8 cellular contexts compared by ENCODE assay signal in genomic region chr1:212432706-212433576, GRCh38. TPM values are rescaled to one million over a fixed set of nuclear protein-coding genes. Genes with fewer than 3 reads are reported as not detected.
A peak's percentile ranks its signal among the peaks of the same experiment; 100 is the strongest.
DNase-seq lines count a peak whose midpoint lies in the region; ATAC-seq and TF ChIP-seq lines count a peak whose summit lies in the region.

NENF (plus strand) TSS chr1:212432920; CDS start chr1:212432944, 24 bp downstream.

- no peak for TF ChIP-seq CTCF in activated CD8-positive, alpha-beta T cell treated with anti-CD3 and anti-CD28 coated beads for 36 hours (IDR thresholded peaks at IDR 0.05)

- CTCF ChIA-PET in activated CD8-positive, alpha-beta T cell treated with anti-CD3 and anti-CD28 coated beads for 36 hours (lab: Charles Lee): interaction anchor here (1.6 to 3.2 kb wide), 2 partner anchors 23 to 44 kb away, joined by 4 to 20 read pairs; no protein-coding TSS in a partner anchor

- no peaks in the 10 kb centered on the region for H3K9me3 Mint-ChIP-seq in activated CD8-positive, alpha-beta T cell treated with anti-CD3 and anti-CD28 coated beads for 36 hours
- H3K9me3 Mint-ChIP-seq in memory B cell: no peaks in the 10 kb centered on the region

- peaks cover 18 to 33% (median 23%) of the 10 kb centered on the region in 10 experiments for H3K4me1 ChIP-seq in BLaER1 treated with 17β-estradiol and CSF1 and Interleukin-3, amounts not matched to agents 10 nM and 100 nM
- H3K4me1 ChIP-seq in effector memory CD4-positive, alpha-beta T cell (ENCODE audit: control insufficient read depth, insufficient read depth, low read length, poor library complexity, severe bottlenecking): peaks cover 14% of the 10 kb centered on the region

- peak within 1 kb of the TSS; percentile 81 to 97 (median 93) for H3K4me3 ChIP-seq in BLaER1 treated with 17β-estradiol and CSF1 and Interleukin-3, amounts not matched to agents 10 nM and 100 nM
- H3K4me3 ChIP-seq in effector memory CD4-positive, alpha-beta T cell (ENCODE audit: insufficient read depth, low read depth, low read length, poor library complexity, severe bottlenecking): peak within 1 kb of the TSS; percentile 65

- POLR2A ChIA-PET in activated CD8-positive, alpha-beta T cell treated with anti-CD3 and anti-CD28 coated beads for 36 hours (lab: Charles Lee): interaction anchor here (1.0 to 1.4 kb wide), 3 partner anchors 18 to 605 kb away, joined by 3 to 5 read pairs (median 4); partner anchors contain the start of gene PACC1

- peaks cover 0 to 13% (median 0%) of the 10 kb centered on the region in 11 experiments; a peak in 1 of 22 replicates for H3K36me3 ChIP-seq in BLaER1 treated with 17β-estradiol and CSF1 and Interleukin-3, amounts not matched to agents 10 nM and 100 nM
- H3K36me3 ChIP-seq in effector memory CD4-positive, alpha-beta T cell (ENCODE audit: control insufficient read depth, insufficient read depth, low read length): no peaks in the 10 kb centered on the region

- peak within 1 kb of the TSS; percentile 73 for H3K27ac Mint-ChIP-seq in activated CD8-positive, alpha-beta T cell treated with anti-CD3 and anti-CD28 coated beads for 36 hours
- peak within 1 kb of the TSS; percentile 38 for H3K27ac Mint-ChIP-seq in memory B cell

- peak within 1 kb of the TSS; percentile 86 to 95 (median 91) for H3K9ac ChIP-seq in BLaER1 treated with 17β-estradiol and CSF1 and Interleukin-3, amounts not matched to agents 10 nM and 100 nM

- TF ChIP-seq POLR2A in GM19193 (IDR thresholded peaks at IDR 0.05; ENCODE audit: extremely low read depth, insufficient read depth, insufficient read length): peak; percentile 77

- peaks cover 2% of the 10 kb centered on the region for H3K36me3 Mint-ChIP-seq in activated CD8-positive, alpha-beta T cell treated with anti-CD3 and anti-CD28 coated beads for 36 hours (ENCODE audit: low read depth)
- H3K36me3 Mint-ChIP-seq in memory B cell: peaks cover 2% of the 10 kb centered on the region

- peak; percentile 75 for ATAC-seq in HG03378 (IDR thresholded peaks at IDR 0.05; ENCODE audit: unreplicated experiment)
- peak; percentile 99 for ATAC-seq in activated CD8-positive, alpha-beta T cell treated with anti-CD3 and anti-CD28 coated beads for 36 hours
- ATAC-seq in memory B cell (ENCODE audit: low read depth): peak; percentile 99

- H3K4me3 Mint-ChIP-seq in activated CD8-positive, alpha-beta T cell treated with anti-CD3 and anti-CD28 coated beads for 36 hours: peak within 1 kb of the TSS; percentile 74
- peak within 1 kb of the TSS; percentile 80 for H3K4me3 Mint-ChIP-seq in memory B cell

- DNase-seq in NCI-H748 (lab: John Stamatoyannopoulos, UW; ENCODE audit: unreplicated experiment): peak; percentile 81
- DNase-seq in activated CD8-positive, alpha-beta T cell treated with anti-CD3 and anti-CD28 coated beads for 36 hours: peak; percentile 80
- DNase-seq in effector memory CD4-positive, alpha-beta T cell: peak; percentile 26 to 56 (median 46)
- peak; percentile 69 to 77 for DNase-seq in memory B cell (ENCODE audit: low spot score in 2 of 2)
- peak; percentile 49 for DNase-seq in stimulated activated CD8-positive, alpha-beta memory T cell treated with anti-CD3 and anti-CD28 coated beads, Interleukin-12 subunit alpha, Interleukin-12 subunit beta, amount 100 ng/mL, for 1 hour (ENCODE audit: low read depth)

- no peaks in the 10 kb centered on the region for H3K9me3 ChIP-seq in BLaER1 treated with 17β-estradiol and CSF1 and Interleukin-3, amounts not matched to agents 10 nM and 100 nM (replicated peaks in 1 of 11)
- no peaks in the 10 kb centered on the region for H3K9me3 ChIP-seq in effector memory CD4-positive, alpha-beta T cell (ENCODE audit: control insufficient read depth, low read length)

- intact Hi-C loops in activated CD8-positive, alpha-beta T cell treated with anti-CD3 and anti-CD28 coated beads for 36 hours (cut with micrococcal nuclease): no loop called here

- no peaks in the 10 kb centered on the region for H3K27me3 Mint-ChIP-seq in activated CD8-positive, alpha-beta T cell treated with anti-CD3 and anti-CD28 coated beads for 36 hours
- no peaks in the 10 kb centered on the region for H3K27me3 Mint-ChIP-seq in memory B cell

- H3K27ac ChIP-seq in BLaER1 treated with 17β-estradiol and CSF1 and Interleukin-3, amounts not matched to agents 10 nM and 100 nM: peak within 1 kb of the TSS; percentile 70 to 88 (median 81)
- peak within 1 kb of the TSS; percentile 53 for H3K27ac ChIP-seq in effector memory CD4-positive, alpha-beta T cell (ENCODE audit: insufficient read depth, low read length, poor library complexity, severe bottlenecking)

- H3K27me3 ChIP-seq in BLaER1 treated with 17β-estradiol and CSF1 and Interleukin-3, amounts not matched to agents 10 nM and 100 nM: no peaks in the 10 kb centered on the region
- no peaks in the 10 kb centered on the region for H3K27me3 ChIP-seq in effector memory CD4-positive, alpha-beta T cell (replicated peaks; ENCODE audit: control insufficient read depth, insufficient read depth, low read length, poor library complexity, severe bottlenecking)

- H3K4me1 Mint-ChIP-seq in activated CD8-positive, alpha-beta T cell treated with anti-CD3 and anti-CD28 coated beads for 36 hours (ENCODE audit: low read depth): peaks cover 38% of the 10 kb centered on the region
- H3K4me1 Mint-ChIP-seq in memory B cell: peaks cover 19% of the 10 kb centered on the region

- peak within 1 kb of the TSS; percentile 75 to 92 (median 87) for H3K4me2 ChIP-seq in BLaER1 treated with 17β-estradiol and CSF1 and Interleukin-3, amounts not matched to agents 10 nM and 100 nM

- peaks cover 0 to 44% (median 13%) of the 10 kb centered on the region in 11 experiments; a peak in 15 of 22 replicates for H4K20me1 ChIP-seq in BLaER1 treated with 17β-estradiol and CSF1 and Interleukin-3, amounts not matched to agents 10 nM and 100 nM

RNA-seq across cellular contexts. Expression of gene NENF, which starts in this region (rescaled TPM):
- total RNA-seq in activated CD8-positive, alpha-beta T cell treated with anti-CD3 and anti-CD28 coated beads for 36 hours: 10 to 100 TPM; 27.7 to 35.4 TPM

Comparison
In these comparisons a context has a peak if more than half of its experiments do, and no peak if none do; other contexts are left out.
1. Peak in every context shown above with its lines: DNase-seq, ATAC-seq, H3K4me3 ChIP-seq and H3K27ac ChIP-seq.